In the genomic region with DNA sequence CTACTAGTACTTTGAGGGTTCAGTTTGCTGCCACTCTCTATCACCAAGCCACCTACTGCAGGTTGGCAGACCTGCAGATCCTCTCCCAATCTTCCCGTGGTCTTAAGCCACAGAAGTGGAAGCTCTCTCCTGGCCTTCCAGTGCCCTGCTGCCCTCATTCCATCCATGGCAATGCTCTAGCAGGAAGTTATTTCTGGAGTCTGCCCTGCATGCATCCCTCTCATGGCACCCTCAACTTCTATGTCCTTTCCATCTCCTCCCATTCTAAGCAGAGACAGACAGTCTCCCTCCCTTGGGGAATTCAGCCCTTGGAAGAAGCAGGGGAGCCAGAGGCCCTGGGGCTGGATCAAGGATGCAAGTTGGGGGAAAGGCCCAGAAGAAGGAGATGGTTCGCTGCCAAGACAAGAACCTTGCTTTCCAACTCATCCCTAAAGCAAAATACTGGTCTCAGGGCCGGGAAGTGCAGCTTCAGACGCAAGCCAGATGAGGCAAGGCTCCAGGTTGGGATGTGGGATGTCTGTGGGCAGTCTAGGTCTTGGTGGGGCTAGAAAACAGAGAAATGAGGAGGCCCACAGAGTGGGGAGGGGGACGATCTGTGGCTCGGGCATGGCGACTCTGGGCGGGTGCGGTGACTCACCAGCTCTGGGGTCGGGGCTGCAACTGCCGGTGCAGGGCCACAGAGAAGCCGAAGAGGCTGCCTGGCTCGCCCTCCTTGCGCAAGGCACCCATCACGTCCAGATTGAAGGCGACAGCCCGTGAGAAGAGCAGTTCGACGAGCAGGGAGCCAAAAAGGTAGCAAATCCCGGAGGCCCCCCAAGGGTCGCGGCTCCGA, we compare ENCODE assay signal across 6 cellular contexts. TPM values are rescaled to one million over a fixed set of nuclear protein-coding genes. Genes with fewer than 3 reads are reported as not detected.
DNase-seq lines count a peak whose midpoint lies in the region; ATAC-seq and TF ChIP-seq lines count a peak whose summit lies in the region.

No MANE protein-coding gene starts in this region.

- DNase-seq in NCI-H510A treated with DMSO at 0.1 percent for 48 hours (lab: John Stamatoyannopoulos, UW) (peak; percentile 15), NCI-H510A (lab: John Stamatoyannopoulos, UW) (no peak), esophagus muscularis mucosa (ENCODE audit: extremely low spot score) (no peak)

- H3K27ac ChIP-seq in esophagus muscularis mucosa (replicated peaks in 1 of 4) (peak overlapping the region; percentile 89 to 100 (median 96)), skin epidermis (peak overlapping the region in 8 of 21 experiments; percentile 3 to 60 (median 39))

- 12% methylated on average over 8 of the region's 23 CpGs for WGBS in esophagus muscularis mucosa

- peak overlapping the region; percentile 71 to 86 (median 74) for H3K4me3 ChIP-seq in esophagus muscularis mucosa
- H3K4me3 ChIP-seq in skin epidermis: peak overlapping the region; percentile 23 to 55 (median 37)

- no peaks in the 10 kb centered on the region for H3K27me3 ChIP-seq in esophagus muscularis mucosa

- TF ChIP-seq POLR2A in esophagus muscularis mucosa (IDR thresholded peaks at IDR 0.05; ENCODE audit: low read depth): no peak

- ATAC-seq in GM21529 (IDR thresholded peaks at IDR 0.05; ENCODE audit: unreplicated experiment): no peak
- no peak for ATAC-seq in HG03280 (IDR thresholded peaks at IDR 0.05; ENCODE audit: unreplicated experiment)

- intact Hi-C loops in esophagus muscularis mucosa (cut with DNase I): no loop called here

- H3K4me1 ChIP-seq in esophagus muscularis mucosa: peaks cover 35 to 90% (median 83%) of the 10 kb centered on the region in 4 donors

- TF ChIP-seq EP300 in esophagus muscularis mucosa (IDR thresholded peaks at IDR 0.05): no peak

- TF ChIP-seq CTCF in esophagus muscularis mucosa (IDR thresholded peaks at IDR 0.05): no peak

- peaks cover 0 to 5% (median 0%) of the 10 kb centered on the region in 4 donors for H3K36me3 ChIP-seq in esophagus muscularis mucosa

- no peaks in the 10 kb centered on the region for H3K9me3 ChIP-seq in esophagus muscularis mucosa

RNA-seq across cellular contexts. Expression of a gene that starts 0.6 kb away (rescaled TPM):
- total RNA-seq in esophagus muscularis mucosa: 100 to 1,000 TPM; 155 to 245 (median 218) TPM

RNA-seq across cellular contexts. Expression of a gene that starts 8.8 kb away (rescaled TPM):
- 100 to 1,000 TPM; 159 to 253 (median 196) TPM for total RNA-seq in esophagus muscularis mucosa

RNA-seq across cellular contexts. Expression of a gene that starts 13.1 kb away (rescaled TPM):
- 10 to 100 TPM; 13.8 to 23.0 (median 17.2) TPM for total RNA-seq in esophagus muscularis mucosa

RNA-seq across cellular contexts. Expression of a gene that starts 21.8 kb away (rescaled TPM):
- 1,000 to 10,000 TPM in 1 of 4 donors, 100 to 1,000 TPM in 3; 742 to 1,177 (median 845) TPM for total RNA-seq in esophagus muscularis mucosa

RNA-seq across cellular contexts. Expression of a gene that starts 35.9 kb away (rescaled TPM):
- total RNA-seq in esophagus muscularis mucosa: 1 to 10 TPM; 1.7 to 9.0 (median 4.9) TPM
